Comparison of ENCODE assay signal across 13 cellular contexts in the genomic region with DNA sequence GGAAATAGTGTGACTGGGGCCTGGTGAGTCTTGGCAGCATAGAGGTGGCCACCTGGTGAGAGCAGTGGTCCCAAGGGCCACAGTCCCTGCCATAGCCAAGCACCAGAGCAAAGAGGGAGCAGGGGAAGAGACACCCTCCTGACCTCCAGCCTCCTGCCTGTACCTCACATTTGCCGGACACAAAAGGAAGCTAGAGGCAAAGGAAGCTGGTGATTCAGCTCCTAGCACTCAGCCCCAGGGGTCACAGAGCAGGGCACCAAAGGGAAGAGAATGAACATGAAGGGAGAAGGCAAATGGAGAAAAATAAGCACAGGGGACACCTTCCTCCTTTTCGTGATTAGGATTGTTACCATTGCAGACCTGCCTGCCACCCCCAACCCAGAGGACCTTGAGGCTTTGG.
DNase-seq lines count a peak whose midpoint lies in the region; ATAC-seq and TF ChIP-seq lines count a peak whose summit lies in the region.
"Had no signal": no experiment of that assay in that cellular context is flagged by ENCODE, and none has a peak within 500 bp of the region (broad histone marks: within the 10 kb centered on the region; RNA-seq: fewer than 3 reads in every experiment).

No MANE protein-coding gene starts in this region.

- no peaks in the 10 kb centered on the region for H3K36me3 ChIP-seq in BLaER1 treated with 17β-estradiol and CSF1 and Interleukin-3, amounts not matched to agents 10 nM and 100 nM
- H3K36me3 ChIP-seq in MG63, result no peaks in the 10 kb centered on the region

- H3K4me2 ChIP-seq in BLaER1 treated with 17β-estradiol and CSF1 and Interleukin-3, amounts not matched to agents 10 nM and 100 nM, result peak overlapping the region; percentile 18 to 81 (median 44); a peak in 17 of 22 replicates
- H3K4me2 ChIP-seq: hepatocyte, smooth muscle cell had no signal

- H4K20me1 ChIP-seq in BLaER1 treated with 17β-estradiol and CSF1 and Interleukin-3, amounts not matched to agents 10 nM and 100 nM, result no peaks in the 10 kb centered on the region

- no peaks in the 10 kb centered on the region for H3K27me3 ChIP-seq in BLaER1 treated with 17β-estradiol and CSF1 and Interleukin-3, amounts not matched to agents 10 nM and 100 nM
- H3K27me3 ChIP-seq in MG63, result no peaks in the 10 kb centered on the region
- H3K27me3 ChIP-seq: hepatocyte had no signal

- H3K36me3 Mint-ChIP-seq in neural crest cell (ENCODE audit: low read depth) (peaks cover 3% of the 10 kb centered on the region), progenitor cell of endocrine pancreas (ENCODE audit: insufficient read depth) (no peaks in the 10 kb centered on the region)

- ATAC-seq in HG03571 (IDR thresholded peaks at IDR 0.05; ENCODE audit: unreplicated experiment) (no peak), GM18870 (IDR thresholded peaks at IDR 0.05; ENCODE audit: unreplicated experiment) (no peak)

- peaks cover 3% of the 10 kb centered on the region for H3K9me3 Mint-ChIP-seq in neural crest cell
- peaks cover 5% of the 10 kb centered on the region for H3K9me3 Mint-ChIP-seq in progenitor cell of endocrine pancreas (ENCODE audit: low read depth)
- H3K9me3 Mint-ChIP-seq: activated naive CD8-positive, alpha-beta T cell treated with anti-CD3 and anti-CD28 coated beads, Interleukin-2, amount 10 ng/mL, durations not matched to agents 7 days and 5 days; T-helper 1 cell treated with Interleukin-12 subunit alpha and Interleukin-12 subunit beta and Interleukin-4 antibody, amounts not matched to agents 30 μg/mL and 1 μg/mL, for 36 hours had no signal

- H3K27ac ChIP-seq in BLaER1 treated with 17β-estradiol and CSF1 and Interleukin-3, amounts not matched to agents 10 nM and 100 nM, result peak overlapping the region in 5 of 11 experiments; percentile 34 to 90 (median 53); a peak in 9 of 22 replicates

- H3K4me3 ChIP-seq in BLaER1 treated with 17β-estradiol and CSF1 and Interleukin-3, amounts not matched to agents 10 nM and 100 nM, result no peak overlapping the region
- no peak overlapping the region for H3K4me3 ChIP-seq in MG63
- H3K4me3 ChIP-seq: hepatocyte, smooth muscle cell had no signal

- H3K9me3 ChIP-seq in BLaER1 treated with 17β-estradiol and CSF1 and Interleukin-3, amounts not matched to agents 10 nM and 100 nM (replicated peaks in 1 of 11), result peaks cover 0 to 26% (median 15%) of the 10 kb centered on the region in 11 experiments; a peak in 17 of 22 replicates
- H3K9me3 ChIP-seq in MG63, result no peaks in the 10 kb centered on the region

- peaks cover 68% of the 10 kb centered on the region for H3K4me1 Mint-ChIP-seq in neural crest cell
- peaks cover 7% of the 10 kb centered on the region for H3K4me1 Mint-ChIP-seq in progenitor cell of endocrine pancreas (ENCODE audit: low read depth)
- H3K4me1 Mint-ChIP-seq: activated naive CD8-positive, alpha-beta T cell treated with anti-CD3 and anti-CD28 coated beads, Interleukin-2, amount 10 ng/mL, durations not matched to agents 7 days and 5 days had no signal

- TF ChIP-seq CTCF in neural crest cell (conservative IDR thresholded peaks at IDR 0.05) (no peak), progenitor cell of endocrine pancreas (IDR thresholded peaks at IDR 0.05; ENCODE audit: unreplicated experiment) (no peak)

- H3K4me3 Mint-ChIP-seq in neural crest cell, result no peak overlapping the region
- H3K4me3 Mint-ChIP-seq in progenitor cell of endocrine pancreas (ENCODE audit: low read depth), result no peak overlapping the region
- H3K4me3 Mint-ChIP-seq: activated naive CD8-positive, alpha-beta T cell treated with anti-CD3 and anti-CD28 coated beads, Interleukin-2, amount 10 ng/mL, durations not matched to agents 7 days and 5 days; T-helper 1 cell treated with Interleukin-12 subunit alpha and Interleukin-12 subunit beta and Interleukin-4 antibody, amounts not matched to agents 30 μg/mL and 1 μg/mL, for 36 hours had no signal

- H3K27ac Mint-ChIP-seq in neural crest cell (ENCODE audit: unreplicated experiment) (peak overlapping the region; percentile 79), progenitor cell of endocrine pancreas (no peak overlapping the region)
- H3K27ac Mint-ChIP-seq: activated naive CD8-positive, alpha-beta T cell treated with anti-CD3 and anti-CD28 coated beads, Interleukin-2, amount 10 ng/mL, durations not matched to agents 7 days and 5 days; T-helper 1 cell treated with Interleukin-12 subunit alpha and Interleukin-12 subunit beta and Interleukin-4 antibody, amounts not matched to agents 30 μg/mL and 1 μg/mL, for 36 hours had no signal

- H3K4me1 ChIP-seq in BLaER1 treated with 17β-estradiol and CSF1 and Interleukin-3, amounts not matched to agents 10 nM and 100 nM, result peaks cover 14 to 94% (median 26%) of the 10 kb centered on the region in 10 experiments; a peak in 18 of 20 replicates

- DNase-seq in MG63 (peak; percentile 15), dermis blood vessel endothelial cell (peak; percentile 67), neural crest cell (ENCODE audit: low read depth, low spot score) (no peak), inferior parietal cortex (ENCODE audit: extremely low spot score) (no peak), progenitor cell of endocrine pancreas (ENCODE audit: low spot score, unreplicated experiment) (no peak)
- DNase-seq: activated naive CD8-positive, alpha-beta T cell treated with anti-CD3 and anti-CD28 coated beads, Interleukin-2, amount 10 ng/mL, durations not matched to agents 7 days and 5 days; H7 had no signal

- peak overlapping the region in 4 of 11 experiments; percentile 16 to 35 (median 26); a peak in 5 of 22 replicates for H3K9ac ChIP-seq in BLaER1 treated with 17β-estradiol and CSF1 and Interleukin-3, amounts not matched to agents 10 nM and 100 nM

- H3K27me3 Mint-ChIP-seq in neural crest cell (ENCODE audit: low read depth) (no peaks in the 10 kb centered on the region), progenitor cell of endocrine pancreas (no peaks in the 10 kb centered on the region)
- H3K27me3 Mint-ChIP-seq: activated naive CD8-positive, alpha-beta T cell treated with anti-CD3 and anti-CD28 coated beads, Interleukin-2, amount 10 ng/mL, durations not matched to agents 7 days and 5 days had no signal

Comparison
In these comparisons a context has a peak if more than half of its experiments do, and no peak if none do; other contexts are left out.
1. DNase-seq: peak in MG63 (single experiment) and dermis blood vessel endothelial cell (single experiment); none in neural crest cell (single experiment), inferior parietal cortex (single experiment) and progenitor cell of endocrine pancreas (single experiment).